In the genomic region with DNA sequence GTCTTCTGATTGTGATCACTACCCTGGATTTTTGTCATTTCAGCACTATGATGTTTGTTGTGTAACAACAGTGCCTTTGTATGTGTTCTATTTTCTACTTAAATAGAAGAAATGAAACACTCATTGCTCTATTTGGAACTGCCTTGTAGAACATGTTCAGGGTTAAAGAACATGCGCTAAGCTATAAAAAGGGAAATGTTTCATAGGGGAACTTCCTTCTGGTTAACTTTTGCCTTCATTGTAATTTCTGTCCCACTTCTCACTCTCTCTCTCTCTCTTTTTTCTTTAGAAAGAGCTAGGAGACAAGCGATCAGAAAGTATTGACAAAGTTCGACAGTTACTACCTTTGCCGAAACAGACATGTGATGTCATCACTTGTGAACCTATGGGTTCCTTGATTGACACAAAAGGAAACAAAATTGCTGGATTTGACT, we compare ENCODE assay signal across 10 cellular contexts. TPM values are rescaled to one million over a fixed set of nuclear protein-coding genes. Genes with fewer than 3 reads are reported as not detected.
A peak's percentile ranks its signal among the peaks of the same experiment; 100 is the strongest.
DNase-seq lines count a peak whose midpoint lies in the region; ATAC-seq and TF ChIP-seq lines count a peak whose summit lies in the region.
"Had no signal": no experiment of that assay in that cellular context is flagged by ENCODE, and none has a peak within 500 bp of the region (broad histone marks: within the 10 kb centered on the region; RNA-seq: fewer than 3 reads in every experiment).

P2RY12 (minus strand) TSS at position 13 of the 434 bp plus-strand sequence. CDS start 45,908 bp downstream, outside the sequence.

- H3K36me3 ChIP-seq in heart right ventricle (no peaks in the 10 kb centered on the region), uterus (no peaks in the 10 kb centered on the region)

- H3K27ac ChIP-seq in heart right ventricle = peak within 1 kb of the TSS in 2 of 10 donors; percentile 5 to 11
- peak within 1 kb of the TSS in 1 of 2 donors; percentile 42 for H3K27ac ChIP-seq in uterus
- H3K27ac ChIP-seq: KMS-11 had no signal

- H3K4me1 ChIP-seq in heart right ventricle (peaks cover 0 to 61% (median 0%) of the 10 kb centered on the region in 9 donors), uterus (no peaks in the 10 kb centered on the region)

- H3K4me3 ChIP-seq in heart right ventricle (peak within 1 kb of the TSS in 8 of 10 donors; percentile 0 to 41 (median 28)), uterus (peak within 1 kb of the TSS; percentile 8 to 13)

- 91 to 92% methylated on average over 4 of the region's 4 CpGs for WGBS in heart right ventricle, 2 donors

- ATAC-seq in Right ventricle myocardium inferior = peak; percentile 63
- ATAC-seq in HG03565 (IDR thresholded peaks at IDR 0.05; ENCODE audit: unreplicated experiment) = peak; percentile 56
- peak in 7 of 8 donors; percentile 23 to 71 (median 58) for ATAC-seq in heart right ventricle

- no peaks in the 10 kb centered on the region for H3K27me3 ChIP-seq in heart right ventricle
- no peaks in the 10 kb centered on the region for H3K27me3 ChIP-seq in uterus

- H3K9me3 ChIP-seq in heart right ventricle (no peaks in the 10 kb centered on the region), uterus (no peaks in the 10 kb centered on the region)

- TF ChIP-seq CTCF in heart right ventricle (IDR thresholded peaks at IDR 0.05) (no peak), uterus (IDR thresholded peaks at IDR 0.05) (no peak)

- intact Hi-C loops in Right ventricle myocardium inferior (cut with DNase I) (no loop called here), cardiac septum (cut with DNase I) (no loop called here), heart right ventricle (cut with DNase I) (no loop called here), uterus (cut with DNase I; ENCODE audit: low total_unique reads) (no loop called here)

- TF ChIP-seq POLR2A in uterus (IDR thresholded peaks at IDR 0.05) = no peak

- no peak for DNase-seq in Right ventricle myocardium inferior (ENCODE audit: missing footprints)
- no peak for DNase-seq in cardiac septum (ENCODE audit: low spot score)
- DNase-seq in heart right ventricle = no peak
- DNase-seq in uterus = no peak
- no peak for DNase-seq in NCI-H128 (lab: John Stamatoyannopoulos, UW; ENCODE audit: unreplicated experiment)
- DNase-seq in NCI-H524 (lab: John Stamatoyannopoulos, UW) = no peak
- DNase-seq in activated CD4-positive, alpha-beta T cell treated with anti-CD3 and anti-CD28 coated beads for 48 hours = no peak

RNA-seq across cellular contexts. Expression of gene P2RY12, which starts in this region (rescaled TPM):
- 1.4 TPM for total RNA-seq in Right ventricle myocardium inferior
- total RNA-seq in cardiac septum = 0.13 TPM
- 1 to 10 TPM in 4 of 10 donors, under 1 TPM in 5, not detected in 1; 0.33 to 3.1 (median 0.81) TPM for total RNA-seq in heart right ventricle
- under 1 TPM; 0.33 to 0.37 TPM for polyA plus RNA-seq in heart right ventricle
- total RNA-seq in uterus = 1 to 10 TPM in 2 of 4 donors, under 1 TPM in 1, not detected in 1; 0.95 to 6.2 (median 3.1) TPM
- total RNA-seq: myocyte had no signal
